Comparison of ENCODE assay signal across 9 cellular contexts in genomic region chr10:128095023-128095752, GRCh38. TPM values are rescaled to one million over a fixed set of nuclear protein-coding genes. Genes with fewer than 3 reads are reported as not detected.
DNase-seq lines count a peak whose midpoint lies in the region; ATAC-seq and TF ChIP-seq lines count a peak whose summit lies in the region.
"Had no signal": no experiment of that assay in that cellular context is flagged by ENCODE, and none has a peak within 500 bp of the region (broad histone marks: within the 10 kb centered on the region; RNA-seq: fewer than 3 reads in every experiment).

No MANE protein-coding gene starts in this region.

- intact Hi-C loops in transverse colon (cut with DNase I; ENCODE audit: low total_unique reads): no loop called here

- H3K27ac ChIP-seq in transverse colon (no peak overlapping the region), SJCRH30 (no peak overlapping the region)

- WGBS in transverse colon (ENCODE audit: low coverage in 1 of 2), 2 donors: 56 to 72% methylated on average over 2 to 11 of the region's 11 CpGs

- ATAC-seq in HG02938 (IDR thresholded peaks at IDR 0.05; ENCODE audit: unreplicated experiment): no peak

- in situ Hi-C loops in transverse colon (cut with MboI; ENCODE audit: low pct_ligation_motif_present in 1 of 4, low pct_unique_long_range_greater_than_20kb in 1 of 4, low sequenced_read_pairs in 3 of 4): loop anchor here in 1 of 4 donors (5.0 kb wide), 1 partner anchor 42 kb away; no protein-coding TSS in a partner anchor

- no peaks in the 10 kb centered on the region for H3K36me3 ChIP-seq in transverse colon
- H3K36me3 ChIP-seq in SJCRH30: peaks cover 44% of the 10 kb centered on the region

- TF ChIP-seq POLR2A in transverse colon (IDR thresholded peaks at IDR 0.05): no peak

- no peak for TF ChIP-seq EP300 in transverse colon (IDR thresholded peaks at IDR 0.05; ENCODE audit: low read depth)

- TF ChIP-seq CTCF in transverse colon (IDR thresholded peaks at IDR 0.05) (no peak), foreskin fibroblast (IDR thresholded peaks at IDR 0.05; ENCODE audit: low read depth, low read length) (no peak)

- H3K4me3 ChIP-seq in transverse colon (no peak overlapping the region), SJCRH30 (no peak overlapping the region), foreskin fibroblast (ENCODE audit: low read depth in 1 of 2, low read length in 2 of 2) (no peak overlapping the region)

- no peaks in the 10 kb centered on the region for H3K27me3 ChIP-seq in transverse colon
- H3K27me3 ChIP-seq in SJCRH30: no peaks in the 10 kb centered on the region

- DNase-seq in activated naive CD4-positive, alpha-beta T cell treated with Interleukin-2 at 50 U/mL for 16 hours: peak; percentile 37
- DNase-seq in activated naive CD4-positive, alpha-beta T cell treated with anti-CD3 and anti-CD28 coated beads, Interleukin-2, amount 50 U/mL, for 16 hours: no peak
- peak; percentile 19 for DNase-seq in MV-4-11 (lab: John Stamatoyannopoulos, UW)
- peak; percentile 29 for DNase-seq in activated effector memory CD4-positive, alpha-beta T cell treated with Interleukin-2 at 50 U/mL for 16 hours
- peak; percentile 33 for DNase-seq in transverse colon
- DNase-seq in SJCRH30: no peak
- DNase-seq in foreskin fibroblast: no peak
- DNase-seq: NCI-H187 had no signal

- H3K4me1 ChIP-seq in transverse colon (no peaks in the 10 kb centered on the region), SJCRH30 (no peaks in the 10 kb centered on the region)

- H3K9me3 ChIP-seq in transverse colon: no peaks in the 10 kb centered on the region
- no peaks in the 10 kb centered on the region for H3K9me3 ChIP-seq in SJCRH30 (replicated peaks)

RNA-seq across cellular contexts. Expression of gene MKI67, which starts 31.0 kb away (rescaled TPM):
- total RNA-seq in transverse colon: 10 to 100 TPM in 2 of 4 donors, 1 to 10 TPM in 2; 4.5 to 40.8 (median 8.4) TPM
- total RNA-seq in SJCRH30 (2014; rRNA removed; shearing (Covaris generic)): 84.9 and 90.0 TPM in 2 replicates

Comparison
In these comparisons a context has a peak if more than half of its experiments do, and no peak if none do; other contexts are left out.
1. DNase-seq: peak in activated naive CD4-positive, alpha-beta T cell treated with Interleukin-2 at 50 U/mL for 16 hours (single experiment), MV-4-11 (single experiment), activated effector memory CD4-positive, alpha-beta T cell treated with Interleukin-2 at 50 U/mL for 16 hours (single experiment) and transverse colon (single experiment); none in activated naive CD4-positive, alpha-beta T cell treated with anti-CD3 and anti-CD28 coated beads, Interleukin-2, amount 50 U/mL, for 16 hours (single experiment), SJCRH30 (0 of 2) and foreskin fibroblast (0 of 2).